ENCODE assay signal across 1 cellular context in genomic region chr4:5900844-5901243, GRCh38.
TF ChIP-seq lines count a peak whose summit lies in the region.

No MANE protein-coding gene starts in this region.

TF ChIP-seq in H1, 55 proteins besides CTCF, POLR2A, EP300 and RAD21:
- TF ChIP-seq KDM1A (IDR thresholded peaks at IDR 0.05; ENCODE audit: borderline replicate concordance, low read length) = no peak
- no peak for TF ChIP-seq BCL11A (IDR thresholded peaks at IDR 0.05; ENCODE audit: low read depth in 2 of 2, low read length in 2 of 2)
- no peak for TF ChIP-seq SIRT6 (IDR thresholded peaks at IDR 0.05; ENCODE audit: low read length)
- TF ChIP-seq POU5F1 (IDR thresholded peaks at IDR 0.05; ENCODE audit: low read depth, low read length) = no peak
- TF ChIP-seq YY1 (IDR thresholded peaks at IDR 0.05; ENCODE audit: low read depth, low read length) = no peak
- no peak for TF ChIP-seq CBX5 (IDR thresholded peaks at IDR 0.05; ENCODE audit: low read depth, low read length)
- no peak for TF ChIP-seq CHD2 (IDR thresholded peaks at IDR 0.05; ENCODE audit: low read length)
- no peak for TF ChIP-seq ATF2 (IDR thresholded peaks at IDR 0.05; ENCODE audit: low read length)
- TF ChIP-seq KDM5A (IDR thresholded peaks at IDR 0.05; ENCODE audit: low read length) = no peak
- no peak for TF ChIP-seq FOSL1 (IDR thresholded peaks at IDR 0.05; ENCODE audit: insufficient read depth, low read depth, low read length)
- no peak for TF ChIP-seq SAP30 (IDR thresholded peaks at IDR 0.05; ENCODE audit: insufficient read depth, insufficient replicate concordance, low read length)
- no peak for TF ChIP-seq TCF12 (IDR thresholded peaks at IDR 0.05; ENCODE audit: low read depth, low read length)
- TF ChIP-seq EZH2 (IDR thresholded peaks at IDR 0.05; ENCODE audit: low read depth, low read length, severe bottlenecking) = no peak
